Comparison of ENCODE assay signal across 17 cellular contexts in genomic region chr6:7256785-7257184, GRCh38. TPM values are rescaled to one million over a fixed set of nuclear protein-coding genes. Genes with fewer than 3 reads are reported as not detected.
DNase-seq lines count a peak whose midpoint lies in the region; ATAC-seq and TF ChIP-seq lines count a peak whose summit lies in the region.
"Had no signal": no experiment of that assay in that cellular context is flagged by ENCODE, and none has a peak within 500 bp of the region (broad histone marks: within the 10 kb centered on the region; RNA-seq: fewer than 3 reads in every experiment).

No MANE protein-coding gene starts in this region.

- H3K79me1 ChIP-seq in mesenchymal stem cell (replicated peaks; ENCODE audit: low read length, poor library complexity, severe bottlenecking), result peaks cover 7% of the 10 kb centered on the region

- H2BK15ac ChIP-seq in mesenchymal stem cell (ENCODE audit: low read depth, poor library complexity, severe bottlenecking), result no peak overlapping the region

- peak overlapping the region in 1 of 2 donors; percentile 39 for H3K4me3 Mint-ChIP-seq in CD14-positive monocyte
- H3K4me3 Mint-ChIP-seq in CD8-positive, alpha-beta memory T cell, result no peak overlapping the region
- H3K4me3 Mint-ChIP-seq: CD4-positive, alpha-beta memory T cell; H9 had no signal

- WGBS in mesenchymal stem cell, result 93% methylated on average over 4 of the region's 4 CpGs

- ATAC-seq in lower lobe of right lung (no peak), sciatic nerve (no peak)
- ATAC-seq: GM12878 had no signal

- H2AFZ ChIP-seq in mesenchymal stem cell (ENCODE audit: low read depth, low read length), result no peak overlapping the region

- peaks cover 6 to 17% of the 10 kb centered on the region in 2 donors for H3K36me3 Mint-ChIP-seq in CD14-positive monocyte
- H3K36me3 Mint-ChIP-seq in CD8-positive, alpha-beta memory T cell, result peaks cover 0 to 3% (median 0%) of the 10 kb centered on the region in 3 donors
- H3K36me3 Mint-ChIP-seq: CD4-positive, alpha-beta memory T cell had no signal

- intact Hi-C loops in CD14-positive monocyte (cut with micrococcal nuclease) (no loop called here), lower lobe of right lung (cut with DNase I) (no loop called here), sciatic nerve (cut with DNase I) (no loop called here)

- no peak overlapping the region for H3K4ac ChIP-seq in mesenchymal stem cell (ENCODE audit: low read depth in 1 of 2, low read length in 2 of 2)

- TF ChIP-seq CTCF in CD14-positive monocyte (IDR thresholded peaks at IDR 0.05) (no peak), lower lobe of right lung (IDR thresholded peaks at IDR 0.05) (no peak)

- peaks cover 75 to 100% (median 95%) of the 10 kb centered on the region in 10 experiments for H3K4me1 ChIP-seq in BLaER1 treated with 17β-estradiol and CSF1 and Interleukin-3, amounts not matched to agents 10 nM and 100 nM
- H3K4me1 ChIP-seq in lower lobe of right lung (peaks cover 35% of the 10 kb centered on the region), mesenchymal stem cell (ENCODE audit: control insufficient read depth, insufficient read depth, low read depth, low read length) (peaks cover 22% of the 10 kb centered on the region)
- H3K4me1 ChIP-seq in CD8-positive, alpha-beta memory T cell (ENCODE audit: insufficient read depth, low read length), result peaks cover 7% of the 10 kb centered on the region
- H3K4me1 ChIP-seq: BE2C had no signal

- H3K4me3 ChIP-seq in BLaER1 treated with 17β-estradiol and CSF1 and Interleukin-3, amounts not matched to agents 10 nM and 100 nM, result peak overlapping the region in 3 of 10 experiments; percentile 36 to 50 (median 39); a peak in 3 of 20 replicates
- H3K4me3 ChIP-seq in lower lobe of right lung (no peak overlapping the region), mesenchymal stem cell (ENCODE audit: insufficient read depth in 1 of 2, low read depth in 1 of 2, low read length in 2 of 2) (no peak overlapping the region)
- H3K4me3 ChIP-seq in CD8-positive, alpha-beta memory T cell (ENCODE audit: low read length), result no peak overlapping the region
- H3K4me3 ChIP-seq: GM12878 had no signal

- DNase-seq in CD14-positive monocyte (ENCODE audit: low spot score) (peak; percentile 26), lower lobe of right lung (peak; percentile 28), sciatic nerve (ENCODE audit: low spot score) (peak; percentile 4), mesenchymal stem cell (no peak), dedifferentiated amniotic fluid mesenchymal stem cell (ENCODE audit: extremely low spot score) (no peak)
- DNase-seq in CD8-positive, alpha-beta memory T cell, result no peak
- DNase-seq: ACHN; BE2C; Calu3; CD4-positive, alpha-beta memory T cell; DND-41; EL; H9 had no signal

- H3K4me2 ChIP-seq in BLaER1 treated with 17β-estradiol and CSF1 and Interleukin-3, amounts not matched to agents 10 nM and 100 nM, result peak overlapping the region in 6 of 11 experiments; percentile 82 to 98 (median 90); a peak in 11 of 22 replicates
- no peak overlapping the region for H3K4me2 ChIP-seq in mesenchymal stem cell (ENCODE audit: low read length, poor library complexity, severe bottlenecking)

- H2AK5ac ChIP-seq in mesenchymal stem cell (ENCODE audit: low read length, severe bottlenecking), result no peak overlapping the region

- no peak overlapping the region for H2BK120ac ChIP-seq in mesenchymal stem cell (ENCODE audit: low read depth, low read length)

- no peaks in the 10 kb centered on the region for H3K27me3 ChIP-seq in BLaER1 treated with 17β-estradiol and CSF1 and Interleukin-3, amounts not matched to agents 10 nM and 100 nM
- no peaks in the 10 kb centered on the region for H3K27me3 ChIP-seq in lower lobe of right lung (ENCODE audit: low read depth)
- H3K27me3 ChIP-seq in mesenchymal stem cell (ENCODE audit: control insufficient read depth in 1 of 2, insufficient read depth in 1 of 2, low read length in 2 of 2), result peaks cover 0 to 5% of the 10 kb centered on the region in 2 experiments
- peaks cover 4% of the 10 kb centered on the region for H3K27me3 ChIP-seq in CD8-positive, alpha-beta memory T cell (ENCODE audit: insufficient read depth, low read length, poor library complexity, severe bottlenecking)
- H3K27me3 ChIP-seq: BE2C had no signal

- H4K20me1 ChIP-seq in BLaER1 treated with 17β-estradiol and CSF1 and Interleukin-3, amounts not matched to agents 10 nM and 100 nM, result no peaks in the 10 kb centered on the region; a peak in 1 of 22 replicates

- peaks cover 0 to 12% (median 4%) of the 10 kb centered on the region in 7 donors for H3K9me3 Mint-ChIP-seq in CD14-positive monocyte
- peaks cover 0 to 4% (median 0%) of the 10 kb centered on the region in 5 donors for H3K9me3 Mint-ChIP-seq in CD8-positive, alpha-beta memory T cell
- H3K9me3 Mint-ChIP-seq: IgD-negative memory B cell had no signal

- H3K23ac ChIP-seq in mesenchymal stem cell (ENCODE audit: low read length in 2 of 2), result no peak overlapping the region

- POLR2A ChIA-PET in CD8-positive, alpha-beta memory T cell (lab: Charles Lee), result no interaction called here

- H3K27ac Mint-ChIP-seq in CD14-positive monocyte, result peak overlapping the region; percentile 63 to 97 (median 93)
- no peak overlapping the region for H3K27ac Mint-ChIP-seq in CD8-positive, alpha-beta memory T cell
- H3K27ac Mint-ChIP-seq: H9, IgD-negative memory B cell had no signal

- peak overlapping the region in 1 of 11 experiments; percentile 82; a peak in 3 of 22 replicates for H3K9ac ChIP-seq in BLaER1 treated with 17β-estradiol and CSF1 and Interleukin-3, amounts not matched to agents 10 nM and 100 nM
- H3K9ac ChIP-seq in mesenchymal stem cell (ENCODE audit: low read length), result no peak overlapping the region

- no peak overlapping the region for H4K91ac ChIP-seq in mesenchymal stem cell (ENCODE audit: low read length)

- H2BK12ac ChIP-seq in mesenchymal stem cell (ENCODE audit: low read length in 2 of 2), result no peak overlapping the region

- H3K9me3 ChIP-seq in BLaER1 treated with 17β-estradiol and CSF1 and Interleukin-3, amounts not matched to agents 10 nM and 100 nM (replicated peaks in 1 of 11), result peaks cover 11 to 26% (median 18%) of the 10 kb centered on the region in 11 experiments; a peak in 21 of 22 replicates
- H3K9me3 ChIP-seq in lower lobe of right lung (peaks cover 4% of the 10 kb centered on the region), mesenchymal stem cell (ENCODE audit: control insufficient read depth, low read length) (peaks cover 6% of the 10 kb centered on the region)
- H3K9me3 ChIP-seq in CD8-positive, alpha-beta memory T cell (ENCODE audit: low read length), result no peaks in the 10 kb centered on the region
- H3K9me3 ChIP-seq: BE2C had no signal

- CTCF ChIA-PET in CD8-positive, alpha-beta memory T cell (lab: Charles Lee), result no interaction called here

- H3K27me3 Mint-ChIP-seq in CD14-positive monocyte (ENCODE audit: low read depth in 3 of 3), result peaks cover 0 to 3% (median 0%) of the 10 kb centered on the region in 3 donors
- H3K27me3 Mint-ChIP-seq in CD8-positive, alpha-beta memory T cell, result peaks cover 9 to 31% of the 10 kb centered on the region in 2 donors

- H3K36me3 ChIP-seq in BLaER1 treated with 17β-estradiol and CSF1 and Interleukin-3, amounts not matched to agents 10 nM and 100 nM, result peaks cover 0 to 9% (median 8%) of the 10 kb centered on the region in 11 experiments; a peak in 15 of 22 replicates
- H3K36me3 ChIP-seq in lower lobe of right lung (peaks cover 4% of the 10 kb centered on the region), mesenchymal stem cell (ENCODE audit: control insufficient read depth in 1 of 2, insufficient read depth in 2 of 2, low read depth in 1 of 2, low read length in 2 of 2) (peaks cover 9 to 18% of the 10 kb centered on the region in 2 experiments)
- H3K36me3 ChIP-seq in CD8-positive, alpha-beta memory T cell (ENCODE audit: insufficient read depth, low read length), result no peaks in the 10 kb centered on the region
- H3K36me3 ChIP-seq: BE2C had no signal

- peak overlapping the region in 8 of 11 experiments; percentile 84 to 95 (median 92); a peak in 17 of 22 replicates for H3K27ac ChIP-seq in BLaER1 treated with 17β-estradiol and CSF1 and Interleukin-3, amounts not matched to agents 10 nM and 100 nM
- H3K27ac ChIP-seq in lower lobe of right lung, result no peak overlapping the region
- no peak overlapping the region for H3K27ac ChIP-seq in mesenchymal stem cell (ENCODE audit: low read length, poor library complexity, severe bottlenecking)
- H3K27ac ChIP-seq in CD8-positive, alpha-beta memory T cell (ENCODE audit: low read depth, low read length), result no peak overlapping the region
- H3K27ac ChIP-seq: C4-2B had no signal

- peaks cover 95% of the 10 kb centered on the region for H3K4me1 Mint-ChIP-seq in CD14-positive monocyte
- peaks cover 10 to 20% (median 19%) of the 10 kb centered on the region in 3 donors for H3K4me1 Mint-ChIP-seq in CD8-positive, alpha-beta memory T cell

- H2BK5ac ChIP-seq in mesenchymal stem cell (ENCODE audit: low read depth, low read length, poor library complexity, severe bottlenecking), result no peak overlapping the region

- H3K18ac ChIP-seq in mesenchymal stem cell (ENCODE audit: low read depth in 1 of 2, low read length in 2 of 2), result no peak overlapping the region

- H3K14ac ChIP-seq in mesenchymal stem cell (ENCODE audit: low read length in 2 of 2), result no peak overlapping the region

- no peak overlapping the region for H4K8ac ChIP-seq in mesenchymal stem cell (ENCODE audit: low read length)

RNA-seq across cellular contexts. Expression of gene SSR1, which starts 56.2 kb away (rescaled TPM):
- 100 to 1,000 TPM; 251 to 302 TPM for polyA plus RNA-seq in CD14-positive monocyte
- total RNA-seq in lower lobe of right lung (127 TPM), sciatic nerve (118 TPM)
- polyA plus RNA-seq in mesenchymal stem cell (2013, experiment 1 of 2), result 178 TPM
- 181 TPM for polyA plus RNA-seq in mesenchymal stem cell (2013, experiment 2 of 2)
- total RNA-seq in CD8-positive, alpha-beta memory T cell, result 100 to 1,000 TPM; 153 to 165 TPM
- polyA plus RNA-seq in CD8-positive, alpha-beta memory T cell, result 178 TPM

Comparison
In these comparisons a context has a peak if more than half of its experiments do, and no peak if none do; other contexts are left out.
1. H3K27ac ChIP-seq: peak in BLaER1 treated with 17β-estradiol and CSF1 and Interleukin-3, amounts not matched to agents 10 nM and 100 nM (8 of 11); none in lower lobe of right lung (single experiment), mesenchymal stem cell (single experiment) and CD8-positive, alpha-beta memory T cell (single experiment).
2. DNase-seq: peak in CD14-positive monocyte (single experiment), lower lobe of right lung (single experiment) and sciatic nerve (single experiment); none in mesenchymal stem cell (single experiment), CD8-positive, alpha-beta memory T cell (0 of 5) and dedifferentiated amniotic fluid mesenchymal stem cell (single experiment).
3. H3K27ac Mint-ChIP-seq: peak in CD14-positive monocyte (7 of 7); none in CD8-positive, alpha-beta memory T cell (0 of 8).